Comparison of ENCODE assay signal across 8 cellular contexts in genomic region chrX:231637-232277, GRCh38. TPM values are rescaled to one million over a fixed set of nuclear protein-coding genes. Genes with fewer than 3 reads are reported as not detected.
A peak's percentile ranks its signal among the peaks of the same experiment; 100 is the strongest.
DNase-seq lines count a peak whose midpoint lies in the region; ATAC-seq, FAIRE-seq and TF ChIP-seq lines count a peak whose summit lies in the region.
"Not testable (repeated sequence)": the region's sequence is repeated elsewhere in the genome, so short reads cannot be mapped to it uniquely, and the experiment has no call there.

No MANE protein-coding gene starts in this region.

- H3K27ac Mint-ChIP-seq in activated CD4-positive, alpha-beta T cell treated with anti-CD3 and anti-CD28 coated beads for 36 hours; natural killer cell: not testable (repeated sequence)

- peak; percentile 96 for ATAC-seq in GM18870 (IDR thresholded peaks at IDR 0.05; ENCODE audit: unreplicated experiment)
- ATAC-seq in GM21447 (IDR thresholded peaks at IDR 0.05; ENCODE audit: unreplicated experiment): peak; percentile 95
- peak; percentile 95 for ATAC-seq in HG02885 (IDR thresholded peaks at IDR 0.05; ENCODE audit: poor library complexity, unreplicated experiment)
- peak; percentile 93 for ATAC-seq in HG03432 (IDR thresholded peaks at IDR 0.05; ENCODE audit: unreplicated experiment)
- ATAC-seq in activated CD4-positive, alpha-beta T cell treated with anti-CD3 and anti-CD28 coated beads for 36 hours: peak; percentile 95
- ATAC-seq in natural killer cell: peak in 2 of 3 donors; percentile 94 to 95

- intact Hi-C loops in activated CD4-positive, alpha-beta T cell treated with anti-CD3 and anti-CD28 coated beads for 36 hours (cut with DNase I, micrococcal nuclease); natural killer cell (cut with micrococcal nuclease): not testable (repeated sequence)

- FAIRE-seq in A204.1 (lab: Jason Lieb, UNC) (peak; percentile 93), frontal cortex (lab: Jason Lieb, UNC) (peak; percentile 68)

- H3K4me1 Mint-ChIP-seq in activated CD4-positive, alpha-beta T cell treated with anti-CD3 and anti-CD28 coated beads for 36 hours; natural killer cell: not testable (repeated sequence)

- H3K36me3 Mint-ChIP-seq in activated CD4-positive, alpha-beta T cell treated with anti-CD3 and anti-CD28 coated beads for 36 hours (ENCODE audit: low read depth); natural killer cell: not testable (repeated sequence)

- H3K4me3 Mint-ChIP-seq in activated CD4-positive, alpha-beta T cell treated with anti-CD3 and anti-CD28 coated beads for 36 hours; natural killer cell: not testable (repeated sequence)

- H3K9me3 Mint-ChIP-seq in activated CD4-positive, alpha-beta T cell treated with anti-CD3 and anti-CD28 coated beads for 36 hours (ENCODE audit: low read depth); natural killer cell: not testable (repeated sequence)

- DNase-seq in activated CD4-positive, alpha-beta T cell treated with anti-CD3 and anti-CD28 coated beads for 36 hours; frontal cortex (ENCODE audit: low spot score in 2 of 2); natural killer cell: not testable (repeated sequence)

- POLR2A ChIA-PET in activated CD4-positive, alpha-beta T cell treated with anti-CD3 and anti-CD28 coated beads for 36 hours (lab: Charles Lee): not testable (repeated sequence)

- H3K27me3 Mint-ChIP-seq in activated CD4-positive, alpha-beta T cell treated with anti-CD3 and anti-CD28 coated beads for 36 hours; natural killer cell (ENCODE audit: low read depth in 2 of 2): not testable (repeated sequence)

- CTCF ChIA-PET in activated CD4-positive, alpha-beta T cell treated with anti-CD3 and anti-CD28 coated beads for 36 hours (lab: Charles Lee): not testable (repeated sequence)

- TF ChIP-seq CTCF in natural killer cell (IDR thresholded peaks at IDR 0.05): not testable (repeated sequence)

RNA-seq across cellular contexts. Expression of gene PLCXD1, which starts 49.4 kb away (rescaled TPM):
- 100 to 1,000 TPM in 1 of 2 experiments, 10 to 100 TPM in 1; 92.8 to 127 TPM for total RNA-seq in activated CD4-positive, alpha-beta T cell treated with anti-CD3 and anti-CD28 coated beads for 36 hours
- total RNA-seq in frontal cortex (14.7 TPM), natural killer cell (10 to 100 TPM; 16.3 to 20.9 (median 16.6) TPM)
